In the genomic region with DNA sequence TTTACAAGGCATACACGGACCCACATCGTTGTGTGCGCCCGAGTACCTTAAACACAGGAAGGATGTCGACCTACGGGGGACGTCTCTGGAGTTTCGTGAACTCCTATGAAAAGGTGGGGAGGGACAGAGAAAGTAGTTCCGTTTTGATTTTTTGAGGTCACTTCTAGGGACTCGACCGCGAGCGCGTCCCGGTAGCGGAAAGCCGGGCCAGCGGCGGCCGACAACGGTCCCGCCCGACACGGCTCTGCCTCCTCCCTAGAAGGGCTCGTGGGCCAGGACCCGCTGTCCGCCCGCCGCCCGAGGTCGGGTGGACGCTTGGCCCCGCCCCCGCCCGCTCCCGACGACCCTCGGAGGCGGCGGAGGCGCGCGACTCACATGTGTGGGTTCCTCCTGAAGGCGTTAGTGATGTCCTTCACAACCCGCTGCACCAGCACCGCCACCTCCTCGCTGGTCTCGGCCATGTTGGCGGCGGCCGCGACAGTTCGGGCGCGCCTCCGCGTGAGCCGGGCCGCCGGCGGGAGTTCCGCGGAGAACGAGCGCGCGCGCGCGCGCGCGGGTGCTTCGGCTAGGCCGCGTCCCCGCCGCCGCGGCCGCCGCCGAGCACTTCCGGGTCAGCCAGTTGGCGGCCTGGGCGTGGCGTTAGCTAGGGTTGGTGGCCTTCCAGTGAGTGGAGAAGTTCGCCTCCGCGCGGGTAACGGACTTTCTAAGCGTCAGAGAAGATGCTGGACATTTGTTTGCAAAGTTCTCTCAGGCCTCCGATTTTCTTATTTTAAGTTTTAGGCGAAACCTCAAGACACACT, we compare ENCODE assay signal across 1 cellular context.
TF ChIP-seq lines count a peak whose summit lies in the region.

A gene with protein sequence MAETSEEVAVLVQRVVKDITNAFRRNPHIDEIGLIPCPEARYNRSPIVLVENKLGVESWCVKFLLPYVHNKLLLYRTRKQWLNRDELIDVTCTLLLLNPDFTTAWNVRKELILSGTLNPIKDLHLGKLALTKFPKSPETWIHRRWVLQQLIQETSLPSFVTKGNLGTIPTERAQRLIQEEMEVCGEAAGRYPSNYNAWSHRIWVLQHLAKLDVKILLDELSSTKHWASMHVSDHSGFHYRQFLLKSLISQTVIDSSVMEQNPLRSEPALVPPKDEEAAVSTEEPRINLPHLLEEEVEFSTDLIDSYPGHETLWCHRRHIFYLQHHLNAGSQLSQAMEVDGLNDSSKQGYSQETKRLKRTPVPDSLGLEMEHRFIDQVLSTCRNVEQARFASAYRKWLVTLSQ (minus strand): TSS at position 534 of the 800 bp plus-strand sequence. CDS start 73 bp downstream, at position 461.

TF ChIP-seq in H1, 55 proteins besides CTCF, POLR2A, EP300 and RAD21:
- TF ChIP-seq POU5F1 (IDR thresholded peaks at IDR 0.05; ENCODE audit: low read depth, low read length) = no peak
- TF ChIP-seq TAF7 (optimal IDR thresholded peaks at IDR 0.05; ENCODE audit: borderline replicate concordance, low read depth, low read length) = peak; percentile 93
- TF ChIP-seq, protein P1, sequence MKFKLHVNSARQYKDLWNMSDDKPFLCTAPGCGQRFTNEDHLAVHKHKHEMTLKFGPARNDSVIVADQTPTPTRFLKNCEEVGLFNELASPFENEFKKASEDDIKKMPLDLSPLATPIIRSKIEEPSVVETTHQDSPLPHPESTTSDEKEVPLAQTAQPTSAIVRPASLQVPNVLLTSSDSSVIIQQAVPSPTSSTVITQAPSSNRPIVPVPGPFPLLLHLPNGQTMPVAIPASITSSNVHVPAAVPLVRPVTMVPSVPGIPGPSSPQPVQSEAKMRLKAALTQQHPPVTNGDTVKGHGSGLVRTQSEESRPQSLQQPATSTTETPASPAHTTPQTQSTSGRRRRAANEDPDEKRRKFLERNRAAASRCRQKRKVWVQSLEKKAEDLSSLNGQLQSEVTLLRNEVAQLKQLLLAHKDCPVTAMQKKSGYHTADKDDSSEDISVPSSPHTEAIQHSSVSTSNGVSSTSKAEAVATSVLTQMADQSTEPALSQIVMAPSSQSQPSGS (IDR thresholded peaks at IDR 0.05; ENCODE audit: low read length) = no peak
- TF ChIP-seq KDM4A (IDR thresholded peaks at IDR 0.05; ENCODE audit: low read depth, low read length, severe bottlenecking) = peak; percentile 69
- TF ChIP-seq NRF1 (IDR thresholded peaks at IDR 0.05; ENCODE audit: low read depth, low read length) = peak; percentile 29
- 0 out of 4 replicates have a peak, but pooled peaks have one; percentile 17 to 61 for TF ChIP-seq SIN3A (conservative IDR thresholded peaks at IDR 0.05 in 1 of 2, IDR thresholded peaks at IDR 0.05 in 1 of 2; ENCODE audit: low read depth in 1 of 2, low read length in 2 of 2)
- TF ChIP-seq SRF (IDR thresholded peaks at IDR 0.05; ENCODE audit: low read depth, low read length) = no peak
- peak; percentile 90 for TF ChIP-seq YY1 (IDR thresholded peaks at IDR 0.05; ENCODE audit: low read depth, low read length)
- peak; percentile 94; the same call in 1 of the 2 replicates for TF ChIP-seq RBBP5 (IDR thresholded peaks at IDR 0.05; ENCODE audit: borderline replicate concordance, low read depth, low read length)
- TF ChIP-seq ASH2L (IDR thresholded peaks at IDR 0.05; ENCODE audit: low read length) = peak; percentile 95
- peak; percentile 76 for TF ChIP-seq CHD2 (IDR thresholded peaks at IDR 0.05; ENCODE audit: low read length)
- no peak for TF ChIP-seq MAFK (IDR thresholded peaks at IDR 0.05; ENCODE audit: low read depth, low read length)
- TF ChIP-seq RNF2 (IDR thresholded peaks at IDR 0.05; ENCODE audit: borderline replicate concordance, low read depth, low read length, missing control alignments, poor library complexity, severe bottlenecking) = no peak
- TF ChIP-seq TAF1 (IDR thresholded peaks at IDR 0.05; ENCODE audit: low read depth, low read length) = peak; percentile 96
- TF ChIP-seq EZH2 (IDR thresholded peaks at IDR 0.05; ENCODE audit: low read depth, low read length, severe bottlenecking) = no peak
- 0 out of 2 replicates have a peak, but pooled peaks have one; percentile 5 for TF ChIP-seq CREB1 (IDR thresholded peaks at IDR 0.05)
- no peak for TF ChIP-seq CBX8 (IDR thresholded peaks at IDR 0.05; ENCODE audit: borderline replicate concordance, low read depth, low read length)
- TF ChIP-seq TBP (IDR thresholded peaks at IDR 0.05; ENCODE audit: low read depth, low read length) = peak; percentile 79; the same call in 1 of the 2 replicates
- no peak for TF ChIP-seq EGR1 (IDR thresholded peaks at IDR 0.05; ENCODE audit: borderline replicate concordance, low read depth, low read length)
- no peak for TF ChIP-seq KDM1A (IDR thresholded peaks at IDR 0.05; ENCODE audit: borderline replicate concordance, low read length)
- TF ChIP-seq, protein P2, sequence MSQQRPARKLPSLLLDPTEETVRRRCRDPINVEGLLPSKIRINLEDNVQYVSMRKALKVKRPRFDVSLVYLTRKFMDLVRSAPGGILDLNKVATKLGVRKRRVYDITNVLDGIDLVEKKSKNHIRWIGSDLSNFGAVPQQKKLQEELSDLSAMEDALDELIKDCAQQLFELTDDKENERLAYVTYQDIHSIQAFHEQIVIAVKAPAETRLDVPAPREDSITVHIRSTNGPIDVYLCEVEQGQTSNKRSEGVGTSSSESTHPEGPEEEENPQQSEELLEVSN (IDR thresholded peaks at IDR 0.05) = no peak
- peak; percentile 87 for TF ChIP-seq POLR2AphosphoS5 (IDR thresholded peaks at IDR 0.05; ENCODE audit: low read depth, low read length)
- TF ChIP-seq, protein P3, sequence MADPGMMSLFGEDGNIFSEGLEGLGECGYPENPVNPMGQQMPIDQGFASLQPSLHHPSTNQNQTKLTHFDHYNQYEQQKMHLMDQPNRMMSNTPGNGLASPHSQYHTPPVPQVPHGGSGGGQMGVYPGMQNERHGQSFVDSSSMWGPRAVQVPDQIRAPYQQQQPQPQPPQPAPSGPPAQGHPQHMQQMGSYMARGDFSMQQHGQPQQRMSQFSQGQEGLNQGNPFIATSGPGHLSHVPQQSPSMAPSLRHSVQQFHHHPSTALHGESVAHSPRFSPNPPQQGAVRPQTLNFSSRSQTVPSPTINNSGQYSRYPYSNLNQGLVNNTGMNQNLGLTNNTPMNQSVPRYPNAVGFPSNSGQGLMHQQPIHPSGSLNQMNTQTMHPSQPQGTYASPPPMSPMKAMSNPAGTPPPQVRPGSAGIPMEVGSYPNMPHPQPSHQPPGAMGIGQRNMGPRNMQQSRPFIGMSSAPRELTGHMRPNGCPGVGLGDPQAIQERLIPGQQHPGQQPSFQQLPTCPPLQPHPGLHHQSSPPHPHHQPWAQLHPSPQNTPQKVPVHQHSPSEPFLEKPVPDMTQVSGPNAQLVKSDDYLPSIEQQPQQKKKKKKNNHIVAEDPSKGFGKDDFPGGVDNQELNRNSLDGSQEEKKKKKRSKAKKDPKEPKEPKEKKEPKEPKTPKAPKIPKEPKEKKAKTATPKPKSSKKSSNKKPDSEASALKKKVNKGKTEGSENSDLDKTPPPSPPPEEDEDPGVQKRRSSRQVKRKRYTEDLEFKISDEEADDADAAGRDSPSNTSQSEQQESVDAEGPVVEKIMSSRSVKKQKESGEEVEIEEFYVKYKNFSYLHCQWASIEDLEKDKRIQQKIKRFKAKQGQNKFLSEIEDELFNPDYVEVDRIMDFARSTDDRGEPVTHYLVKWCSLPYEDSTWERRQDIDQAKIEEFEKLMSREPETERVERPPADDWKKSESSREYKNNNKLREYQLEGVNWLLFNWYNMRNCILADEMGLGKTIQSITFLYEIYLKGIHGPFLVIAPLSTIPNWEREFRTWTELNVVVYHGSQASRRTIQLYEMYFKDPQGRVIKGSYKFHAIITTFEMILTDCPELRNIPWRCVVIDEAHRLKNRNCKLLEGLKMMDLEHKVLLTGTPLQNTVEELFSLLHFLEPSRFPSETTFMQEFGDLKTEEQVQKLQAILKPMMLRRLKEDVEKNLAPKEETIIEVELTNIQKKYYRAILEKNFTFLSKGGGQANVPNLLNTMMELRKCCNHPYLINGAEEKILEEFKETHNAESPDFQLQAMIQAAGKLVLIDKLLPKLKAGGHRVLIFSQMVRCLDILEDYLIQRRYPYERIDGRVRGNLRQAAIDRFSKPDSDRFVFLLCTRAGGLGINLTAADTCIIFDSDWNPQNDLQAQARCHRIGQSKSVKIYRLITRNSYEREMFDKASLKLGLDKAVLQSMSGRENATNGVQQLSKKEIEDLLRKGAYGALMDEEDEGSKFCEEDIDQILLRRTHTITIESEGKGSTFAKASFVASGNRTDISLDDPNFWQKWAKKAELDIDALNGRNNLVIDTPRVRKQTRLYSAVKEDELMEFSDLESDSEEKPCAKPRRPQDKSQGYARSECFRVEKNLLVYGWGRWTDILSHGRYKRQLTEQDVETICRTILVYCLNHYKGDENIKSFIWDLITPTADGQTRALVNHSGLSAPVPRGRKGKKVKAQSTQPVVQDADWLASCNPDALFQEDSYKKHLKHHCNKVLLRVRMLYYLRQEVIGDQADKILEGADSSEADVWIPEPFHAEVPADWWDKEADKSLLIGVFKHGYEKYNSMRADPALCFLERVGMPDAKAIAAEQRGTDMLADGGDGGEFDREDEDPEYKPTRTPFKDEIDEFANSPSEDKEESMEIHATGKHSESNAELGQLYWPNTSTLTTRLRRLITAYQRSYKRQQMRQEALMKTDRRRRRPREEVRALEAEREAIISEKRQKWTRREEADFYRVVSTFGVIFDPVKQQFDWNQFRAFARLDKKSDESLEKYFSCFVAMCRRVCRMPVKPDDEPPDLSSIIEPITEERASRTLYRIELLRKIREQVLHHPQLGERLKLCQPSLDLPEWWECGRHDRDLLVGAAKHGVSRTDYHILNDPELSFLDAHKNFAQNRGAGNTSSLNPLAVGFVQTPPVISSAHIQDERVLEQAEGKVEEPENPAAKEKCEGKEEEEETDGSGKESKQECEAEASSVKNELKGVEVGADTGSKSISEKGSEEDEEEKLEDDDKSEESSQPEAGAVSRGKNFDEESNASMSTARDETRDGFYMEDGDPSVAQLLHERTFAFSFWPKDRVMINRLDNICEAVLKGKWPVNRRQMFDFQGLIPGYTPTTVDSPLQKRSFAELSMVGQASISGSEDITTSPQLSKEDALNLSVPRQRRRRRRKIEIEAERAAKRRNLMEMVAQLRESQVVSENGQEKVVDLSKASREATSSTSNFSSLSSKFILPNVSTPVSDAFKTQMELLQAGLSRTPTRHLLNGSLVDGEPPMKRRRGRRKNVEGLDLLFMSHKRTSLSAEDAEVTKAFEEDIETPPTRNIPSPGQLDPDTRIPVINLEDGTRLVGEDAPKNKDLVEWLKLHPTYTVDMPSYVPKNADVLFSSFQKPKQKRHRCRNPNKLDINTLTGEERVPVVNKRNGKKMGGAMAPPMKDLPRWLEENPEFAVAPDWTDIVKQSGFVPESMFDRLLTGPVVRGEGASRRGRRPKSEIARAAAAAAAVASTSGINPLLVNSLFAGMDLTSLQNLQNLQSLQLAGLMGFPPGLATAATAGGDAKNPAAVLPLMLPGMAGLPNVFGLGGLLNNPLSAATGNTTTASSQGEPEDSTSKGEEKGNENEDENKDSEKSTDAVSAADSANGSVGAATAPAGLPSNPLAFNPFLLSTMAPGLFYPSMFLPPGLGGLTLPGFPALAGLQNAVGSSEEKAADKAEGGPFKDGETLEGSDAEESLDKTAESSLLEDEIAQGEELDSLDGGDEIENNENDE (IDR thresholded peaks at IDR 0.05; ENCODE audit: insufficient replicate concordance, low read length) = no peak
- no peak for TF ChIP-seq SIX5 (IDR thresholded peaks at IDR 0.05; ENCODE audit: low read depth, low read length)
- TF ChIP-seq CTBP2 (IDR thresholded peaks at IDR 0.05; ENCODE audit: borderline replicate concordance, insufficient read depth, insufficient read length, low read length) = no peak
- no peak for TF ChIP-seq SIRT6 (IDR thresholded peaks at IDR 0.05; ENCODE audit: low read length)
- peak; percentile 81; the same call in 1 of the 2 replicates for TF ChIP-seq PHF8 (conservative IDR thresholded peaks at IDR 0.05; ENCODE audit: low read depth, low read length)
- no peak for TF ChIP-seq CBX5 (IDR thresholded peaks at IDR 0.05; ENCODE audit: low read depth, low read length)
- TF ChIP-seq GABPA (IDR thresholded peaks at IDR 0.05; ENCODE audit: borderline replicate concordance, insufficient read depth, low read length) = peak; percentile 90
- TF ChIP-seq BCL11A (IDR thresholded peaks at IDR 0.05; ENCODE audit: low read depth in 2 of 2, low read length in 2 of 2) = no peak
